Comparison of ENCODE assay signal across 18 cellular contexts in genomic region chr14:69335421-69335820, GRCh38.
DNase-seq lines count a peak whose midpoint lies in the region; ATAC-seq, FAIRE-seq and TF ChIP-seq lines count a peak whose summit lies in the region.
"Had no signal": no experiment of that assay in that cellular context is flagged by ENCODE, and none has a peak within 500 bp of the region (broad histone marks: within the 10 kb centered on the region; RNA-seq: fewer than 3 reads in every experiment).

No MANE protein-coding gene starts in this region.

- H3K79me2 ChIP-seq in GM23248 (ENCODE audit: insufficient read depth) = no peaks in the 10 kb centered on the region
- no peaks in the 10 kb centered on the region for H3K79me2 ChIP-seq in astrocyte (ENCODE audit: insufficient read depth, low read length)

- no peak for TF ChIP-seq CTCF in astrocyte (IDR thresholded peaks at IDR 0.05; ENCODE audit: insufficient read depth, low read depth, low read length)

- peaks cover 2% of the 10 kb centered on the region for H3K36me3 Mint-ChIP-seq in astrocyte (ENCODE audit: low read depth, unreplicated experiment)
- H3K36me3 Mint-ChIP-seq: memory B cell; stimulated activated effector memory CD8-positive, alpha-beta T cell treated with anti-CD3 and anti-CD28 coated beads, Interleukin-12 subunit alpha, Interleukin-12 subunit beta, amount 100 ng/mL, for 72 hours had no signal

- ATAC-seq in HG03565 (IDR thresholded peaks at IDR 0.05; ENCODE audit: unreplicated experiment) = no peak
- ATAC-seq: Right ventricle myocardium inferior; stimulated activated effector memory CD8-positive, alpha-beta T cell treated with anti-CD3 and anti-CD28 coated beads, Interleukin-12 subunit alpha, Interleukin-12 subunit beta, amount 100 ng/mL, for 72 hours had no signal

- peak; percentile 12 for DNase-seq in GM23248
- DNase-seq in astrocyte (ENCODE audit: low read depth) = peak; percentile 60
- DNase-seq in kidney tubule cell (ENCODE audit: low spot score) = peak; percentile 6
- DNase-seq in T-helper 9 cell = no peak
- no peak for DNase-seq in epidermal melanocyte (ENCODE audit: insufficient read length, low spot score)
- DNase-seq in NCI-H748 (lab: John Stamatoyannopoulos, UW; ENCODE audit: unreplicated experiment) = no peak
- DNase-seq: activated CD4-positive, alpha-beta T cell treated with anti-CD3 and anti-CD28 coated beads, Interleukin-2, amount 50 U/mL, for 1 hour; BE2C; DMS153; upper lobe of left lung had no signal

- H3K9me3 ChIP-seq in BLaER1 (no peaks in the 10 kb centered on the region), GM23248 (ENCODE audit: low read depth) (no peaks in the 10 kb centered on the region), astrocyte (ENCODE audit: insufficient read depth, low read depth, low read length) (no peaks in the 10 kb centered on the region)
- H3K9me3 ChIP-seq: BE2C, neutrophil, upper lobe of left lung had no signal

- H3K27ac Mint-ChIP-seq in astrocyte (ENCODE audit: unreplicated experiment) = no peak overlapping the region
- H3K27ac Mint-ChIP-seq: activated T-helper 2 cell treated with anti-CD3 and anti-CD28 coated beads, Interferon-gamma antibody, Interleukin-2, Interleukin-4, amounts not matched to agents 10 μg/mL and 5 μg/mL and 100 μg/mL, durations not matched to agents 14 hours and 24 hours and 36 hours; memory B cell; stimulated activated effector memory CD8-positive, alpha-beta T cell treated with anti-CD3 and anti-CD28 coated beads, Interleukin-12 subunit alpha, Interleukin-12 subunit beta, amount 100 ng/mL, for 72 hours; T-helper 2 cell treated with Interferon-gamma antibody and Interleukin-4, amounts not matched to agents 5 μg/mL and 100 μg/mL, for 36 hours had no signal

- H3K27ac ChIP-seq in BLaER1 (no peak overlapping the region), GM23248 (no peak overlapping the region), astrocyte (ENCODE audit: low read depth, low read length) (no peak overlapping the region)
- H3K27ac ChIP-seq: neutrophil, upper lobe of left lung had no signal

- H3K27me3 ChIP-seq in BLaER1 = no peaks in the 10 kb centered on the region
- no peaks in the 10 kb centered on the region; the same call in 1 of the 2 replicates for H3K27me3 ChIP-seq in GM23248 (replicated peaks; ENCODE audit: insufficient read depth)
- peaks cover 3% of the 10 kb centered on the region for H3K27me3 ChIP-seq in astrocyte (ENCODE audit: insufficient read depth, low read length)
- H3K27me3 ChIP-seq: BE2C, upper lobe of left lung had no signal

- H3K36me3 ChIP-seq in BLaER1 (no peaks in the 10 kb centered on the region), GM23248 (ENCODE audit: low read depth) (no peaks in the 10 kb centered on the region), astrocyte (ENCODE audit: insufficient read depth, low read length) (no peaks in the 10 kb centered on the region)
- H3K36me3 ChIP-seq: BE2C, neutrophil, upper lobe of left lung had no signal

- H2AFZ ChIP-seq in GM23248 (no peak overlapping the region), astrocyte (ENCODE audit: low read depth, low read length) (no peak overlapping the region)

- H3K9me2 ChIP-seq in GM23248 (ENCODE audit: insufficient read depth) = no peaks in the 10 kb centered on the region

- peaks cover 4% of the 10 kb centered on the region for H3K4me1 Mint-ChIP-seq in astrocyte (ENCODE audit: low read depth, unreplicated experiment)

- no peak for FAIRE-seq in astrocyte (lab: Jason Lieb, UNC)

- no peaks in the 10 kb centered on the region for H3K9me3 Mint-ChIP-seq in astrocyte (ENCODE audit: unreplicated experiment)
- H3K9me3 Mint-ChIP-seq: activated T-helper 2 cell treated with anti-CD3 and anti-CD28 coated beads, Interferon-gamma antibody, Interleukin-2, Interleukin-4, amounts not matched to agents 10 μg/mL and 5 μg/mL and 100 μg/mL, durations not matched to agents 14 hours and 24 hours and 36 hours; memory B cell; stimulated activated effector memory CD8-positive, alpha-beta T cell treated with anti-CD3 and anti-CD28 coated beads, Interleukin-12 subunit alpha, Interleukin-12 subunit beta, amount 100 ng/mL, for 72 hours; T-helper 2 cell treated with Interferon-gamma antibody and Interleukin-4, amounts not matched to agents 5 μg/mL and 100 μg/mL, for 36 hours had no signal

- 43% methylated on average over 6 of the region's 6 CpGs for WGBS in GM23248 (ENCODE audit: low coverage in 1 of 2, low lambda C conversion rate in 2 of 2, missing lambda C conversion rate in 2 of 2), 2 experiments

- peaks cover 26% of the 10 kb centered on the region for H3K27me3 Mint-ChIP-seq in astrocyte (ENCODE audit: low read depth, unreplicated experiment)

- H3K4me3 Mint-ChIP-seq in astrocyte (ENCODE audit: unreplicated experiment) = no peak overlapping the region
- H3K4me3 Mint-ChIP-seq: memory B cell; stimulated activated effector memory CD8-positive, alpha-beta T cell treated with anti-CD3 and anti-CD28 coated beads, Interleukin-12 subunit alpha, Interleukin-12 subunit beta, amount 100 ng/mL, for 72 hours; T-helper 2 cell treated with Interferon-gamma antibody and Interleukin-4, amounts not matched to agents 5 μg/mL and 100 μg/mL, for 36 hours had no signal

- H4K20me1 ChIP-seq in BLaER1 = no peaks in the 10 kb centered on the region
- H4K20me1 ChIP-seq in GM23248 (ENCODE audit: insufficient read depth) = no peaks in the 10 kb centered on the region
- no peaks in the 10 kb centered on the region for H4K20me1 ChIP-seq in astrocyte (ENCODE audit: insufficient read depth, low read length)

- in situ Hi-C loops in GM23248 (cut with MboI) = no loop called here

- H3K4me1 ChIP-seq in BLaER1 (peaks cover 46% of the 10 kb centered on the region), GM23248 (ENCODE audit: insufficient read depth) (no peaks in the 10 kb centered on the region), astrocyte (ENCODE audit: insufficient read depth, low read length) (no peaks in the 10 kb centered on the region)
- H3K4me1 ChIP-seq: BE2C, upper lobe of left lung had no signal

- H3K4me3 ChIP-seq in BLaER1 (no peak overlapping the region), GM23248 (no peak overlapping the region), astrocyte (ENCODE audit: insufficient read depth, low read depth, low read length) (no peak overlapping the region)
- H3K4me3 ChIP-seq: upper lobe of left lung had no signal

- H3F3A ChIP-seq in GM23248 (ENCODE audit: insufficient read depth) = no peaks in the 10 kb centered on the region

- H3K4me2 ChIP-seq in BLaER1 (peak overlapping the region; percentile 34), GM23248 (ENCODE audit: unreplicated experiment) (no peak overlapping the region), astrocyte (ENCODE audit: low read length) (no peak overlapping the region)

- no peak overlapping the region for H3K9ac ChIP-seq in BLaER1
- no peak overlapping the region for H3K9ac ChIP-seq in GM23248
- no peak overlapping the region for H3K9ac ChIP-seq in astrocyte (ENCODE audit: low read length)

Comparison
In these comparisons a context has a peak if more than half of its experiments do, and no peak if none do; other contexts are left out.
1. DNase-seq: peak in GM23248 (single experiment), astrocyte (single experiment) and kidney tubule cell (single experiment); none in T-helper 9 cell (single experiment), epidermal melanocyte (single experiment) and NCI-H748 (single experiment).